In the genomic region with DNA sequence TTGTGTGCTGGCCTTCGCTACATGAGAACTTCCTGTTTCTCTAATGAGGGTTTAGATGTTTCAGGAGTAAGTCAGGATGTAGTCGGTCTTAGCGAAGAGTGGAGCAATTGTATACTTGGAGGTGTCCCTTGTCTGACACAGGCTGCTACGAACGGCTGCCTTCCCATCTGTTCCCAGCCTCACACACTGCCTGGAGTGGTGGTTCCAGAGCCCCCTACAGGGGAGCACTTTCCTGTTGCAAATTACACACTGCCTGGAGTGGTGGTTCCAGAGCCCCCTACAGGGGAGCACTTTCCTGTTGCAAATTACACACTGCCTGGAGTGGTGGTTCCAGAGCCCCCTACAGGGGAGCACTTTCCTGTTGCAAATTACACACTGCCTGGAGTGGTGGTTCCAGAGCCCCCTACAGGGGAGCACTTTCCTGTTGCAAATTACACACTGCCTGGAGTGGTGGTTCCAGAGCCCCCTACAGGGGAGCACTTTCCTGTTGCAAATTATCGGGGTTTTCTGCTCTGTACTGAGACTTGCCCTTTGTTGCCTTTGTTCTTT, we compare ENCODE assay signal across 7 cellular contexts.
DNase-seq lines count a peak whose midpoint lies in the region; ATAC-seq, FAIRE-seq and TF ChIP-seq lines count a peak whose summit lies in the region.
"Not testable (repeated sequence)": the region's sequence is repeated elsewhere in the genome, so short reads cannot be mapped to it uniquely, and the experiment has no call there.

No MANE protein-coding gene starts in this region.

- WGBS in heart right ventricle, 2 donors, result 24 to 43% methylated on average over 6 of the region's 6 CpGs

- H3K27ac ChIP-seq in heart right ventricle, result not testable (repeated sequence)

- intact Hi-C loops in heart right ventricle (cut with DNase I), result loop anchor here in 5 of 10 donors (5.0 to 10.0 kb wide), 5 partner anchors 184 to 634 kb away; partner anchors contain the start of gene ARHGAP28 (in 1 of the 5)

- H3K9me3 ChIP-seq in Loucy (ENCODE audit: insufficient read depth, low read depth, low read length); heart right ventricle: not testable (repeated sequence)

- not testable (repeated sequence) for H2AFZ ChIP-seq in Loucy (ENCODE audit: low read length)

- H3K27ac Mint-ChIP-seq in nephron, result not testable (repeated sequence)

- H3K4me1 ChIP-seq in Loucy (ENCODE audit: insufficient read depth, low read length, poor library complexity, severe bottlenecking); heart right ventricle: not testable (repeated sequence)

- not testable (repeated sequence) for H3K4me3 ChIP-seq in Loucy (ENCODE audit: low read length, poor library complexity, severe bottlenecking); choroid plexus epithelial cell (ENCODE audit: low read depth, low read length); heart right ventricle

- not testable (repeated sequence) for H3K27me3 ChIP-seq in Loucy (ENCODE audit: insufficient read depth, low read length, poor library complexity, severe bottlenecking); heart right ventricle

- H3K27me3 Mint-ChIP-seq in nephron (ENCODE audit: low read depth), result not testable (repeated sequence)

- not testable (repeated sequence) for H4K20me1 ChIP-seq in Loucy (ENCODE audit: insufficient read depth, low read length, poor library complexity, severe bottlenecking)

- not testable (repeated sequence) for H3K36me3 Mint-ChIP-seq in nephron (ENCODE audit: low read depth)

- not testable (repeated sequence) for H3K36me3 ChIP-seq in Loucy (ENCODE audit: insufficient read depth, low read length); heart right ventricle

- not testable (repeated sequence) for H3K9me3 Mint-ChIP-seq in nephron

- DNase-seq in G401 (ENCODE audit: low spot score) (peak; percentile 25), NCI-H748 treated with DMSO at 0.1 percent for 48 hours (lab: John Stamatoyannopoulos, UW) (peak; percentile 15), choroid plexus epithelial cell (ENCODE audit: low read depth) (peak; percentile 35)
- DNase-seq in heart right ventricle, result not testable (repeated sequence)

- FAIRE-seq in TTC549 (lab: Jason Lieb, UNC), result peak; percentile 85

- not testable (repeated sequence) for H3K4me2 ChIP-seq in Loucy (ENCODE audit: low read depth, low read length, poor library complexity, severe bottlenecking)

- H3K4me3 Mint-ChIP-seq in nephron, result not testable (repeated sequence)

- in situ Hi-C loops in G401 (cut with HindIII; ENCODE audit: low sequenced_read_pairs), result not testable (repeated sequence)

- peak in 2 of 8 donors; percentile 29 to 33 for ATAC-seq in heart right ventricle

- TF ChIP-seq CTCF in Loucy (conservative IDR thresholded peaks at IDR 0.05; ENCODE audit: low read length), result peak; percentile 30
- peak; percentile 55 for TF ChIP-seq CTCF in choroid plexus epithelial cell (conservative IDR thresholded peaks at IDR 0.05; ENCODE audit: low read depth, low read length)
- peak in 5 of 9 donors; percentile 8 to 47 (median 27) for TF ChIP-seq CTCF in heart right ventricle (IDR thresholded peaks at IDR 0.05)
- TF ChIP-seq CTCF in nephron (IDR thresholded peaks at IDR 0.05; ENCODE audit: unreplicated experiment in 3 of 3), result peak; percentile 30 to 41 (median 30)

- not testable (repeated sequence) for H3K9ac ChIP-seq in Loucy (ENCODE audit: low read depth, low read length, poor library complexity, severe bottlenecking)

- H3F3A ChIP-seq in Loucy (ENCODE audit: low read depth), result not testable (repeated sequence)

- peaks cover 33% of the 10 kb centered on the region for H3K4me1 Mint-ChIP-seq in nephron

- not testable (repeated sequence) for H3K9me2 ChIP-seq in Loucy (replicated peaks; ENCODE audit: low read depth, low read length)

- H3K79me2 ChIP-seq in Loucy (ENCODE audit: insufficient read depth, low read length), result not testable (repeated sequence)
